In genomic region chr2:182822733-182823132, GRCh38 we compare ENCODE assay signal across 21 cellular contexts. TPM values are rescaled to one million over a fixed set of nuclear protein-coding genes. Genes with fewer than 3 reads are reported as not detected.
"Had no signal": no experiment of that assay in that cellular context is flagged by ENCODE, and none has a peak within 500 bp of the region (broad histone marks: within the 10 kb centered on the region; RNA-seq: fewer than 3 reads in every experiment).

No MANE protein-coding gene starts in this region.

- ATAC-seq: HepG2 had no signal

- FAIRE-seq: HepG2, RCC 7860 had no signal

- DNase-seq: IMR-90, Karpas-422, KG1, MG63, NCI-H1092, NCI-H1105 treated with DMSO at 0.1 percent for 48 hours, NCI-H1417 treated with DMSO at 0.1 percent for 48 hours, NCI-H146, NCI-H1694 treated with DMSO at 0.1 percent for 48 hours, NCI-H1930, NCI-H2081, NCI-H2107, NCI-H2227 treated with DMSO at 0.1 percent for 48 hours, NCI-H526 treated with DMSO at 0.1 percent for 48 hours, NCI-H774, Right ventricle myocardium superior, RPMI8226, SIG-M5 had no signal

RNA-seq across cellular contexts. Expression of gene FRZB, which starts 43.7 kb away (rescaled TPM):
- total RNA-seq: NCI-H460 had no signal
